ENCODE assay signal across 38 cellular contexts in the genomic region with DNA sequence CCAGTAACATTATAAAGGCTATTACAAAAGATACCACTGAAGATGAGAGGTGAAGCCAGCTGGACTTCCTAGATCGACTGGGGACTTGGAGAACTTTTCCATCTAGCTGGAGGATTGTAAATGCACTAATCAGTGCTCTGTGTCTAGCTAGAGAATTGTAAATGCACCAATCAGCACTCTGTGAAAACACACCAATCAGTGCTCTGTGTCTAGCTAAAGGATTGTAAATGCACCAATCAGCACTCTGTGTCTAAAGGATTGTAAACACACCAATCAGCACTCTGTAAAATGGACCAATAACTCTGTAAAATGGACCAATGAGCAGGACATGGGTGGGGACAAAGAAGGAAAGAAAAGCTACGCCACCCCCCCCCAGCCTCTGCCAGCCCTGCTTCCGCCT. TPM values are rescaled to one million over a fixed set of nuclear protein-coding genes. Genes with fewer than 3 reads are reported as not detected.
"Had no signal": no experiment of that assay in that cellular context is flagged by ENCODE, and none has a peak within 500 bp of the region (broad histone marks: within the 10 kb centered on the region; RNA-seq: fewer than 3 reads in every experiment).

No MANE protein-coding gene starts in this region.

- H3K36me3 Mint-ChIP-seq: activated CD8-positive, alpha-beta memory T cell treated with anti-CD3 and anti-CD28 coated beads, Interleukin-2, amount 10 ng/mL, durations not matched to agents 7 days and 5 days; activated naive CD8-positive, alpha-beta T cell treated with anti-CD3 and anti-CD28 coated beads for 36 hours had no signal

- H3K27ac ChIP-seq: adrenal gland, body of pancreas, brain microvascular endothelial cell, breast epithelium, VCaP had no signal

- H3K27me3 ChIP-seq: adrenal gland, body of pancreas, brain microvascular endothelial cell, breast epithelium had no signal

- H3K36me3 ChIP-seq: adrenal gland, brain microvascular endothelial cell, breast epithelium had no signal

- H3K4me1 ChIP-seq: adrenal gland, body of pancreas, breast epithelium had no signal

- DNase-seq: activated CD4-positive, alpha-beta memory T cell treated with anti-CD3 and anti-CD28 coated beads, Interleukin-2, amount 10 ng/mL, durations not matched to agents 7 days and 5 days; activated CD4-positive, alpha-beta T cell treated with anti-CD3 and anti-CD28 coated beads for 1 hour; activated CD4-positive, alpha-beta T cell treated with anti-CD3 and anti-CD28 coated beads for 36 hours; activated CD4-positive, alpha-beta T cell treated with anti-CD3 and anti-CD28 coated beads for 48 hours; activated CD4-positive, alpha-beta T cell treated with anti-CD3 and anti-CD28 coated beads, Interleukin-2, amount 10 ng/mL, durations not matched to agents 7 days and 5 days; activated CD4-positive, alpha-beta T cell treated with anti-CD3 and anti-CD28 coated beads, Interleukin-2, amount 50 U/mL, for 48 hours; activated CD4-positive, CD25-positive, alpha-beta regulatory T cell; activated CD8-positive, alpha-beta memory T cell treated with anti-CD3 and anti-CD28 coated beads for 24 hours; activated CD8-positive, alpha-beta memory T cell treated with anti-CD3 and anti-CD28 coated beads, Interleukin-2, amount 10 ng/mL, durations not matched to agents 7 days and 5 days; activated CD8-positive, alpha-beta T cell treated with anti-CD3 and anti-CD28 coated beads, Interleukin-2, amount 10 ng/mL, durations not matched to agents 7 days and 5 days; activated effector memory CD4-positive, alpha-beta T cell treated with anti-CD3 and anti-CD28 coated beads, Interleukin-2, amount 50 U/mL, for 16 hours; activated gamma-delta T cell treated with Interleukin-2 at 50 U/mL for 16 hours; activated naive CD4-positive, alpha-beta T cell; activated naive CD4-positive, alpha-beta T cell treated with anti-CD3 and anti-CD28 coated beads for 36 hours; activated naive CD8-positive, alpha-beta T cell treated with anti-CD3 and anti-CD28 coated beads for 36 hours; activated T-cell treated with anti-CD3 and anti-CD28 coated beads for 4 hours; activated T-cell treated with anti-CD3 and anti-CD28 coated beads, Interleukin-2, amount 50 U/mL, for 1 hour; activated T-cell treated with anti-CD3 and anti-CD28 coated beads, Interleukin-2, amount 50 U/mL, for 4 hours; activated T-cell treated with anti-CD3 and anti-CD28 coated beads, Interleukin-2, amount 50 U/mL, for 72 hours; adrenal gland; amniotic stem cell; aorta; body of pancreas; brain microvascular endothelial cell; central memory CD4-positive, alpha-beta T cell; T-helper 1 cell; T-helper 2 cell; T-helper 9 cell had no signal

- FAIRE-seq: astrocyte, TTC549 had no signal

- H3K4me3 ChIP-seq: adrenal gland, body of pancreas, breast epithelium had no signal

- ATAC-seq: activated CD4-positive, CD25-positive, alpha-beta regulatory T cell treated with anti-CD3 and anti-CD28 coated beads, Interleukin-2, amount 50 U/mL, for 24 hours; activated CD8-positive, alpha-beta memory T cell treated with anti-CD3 and anti-CD28 coated beads, Interleukin-2, amount 10 ng/mL, durations not matched to agents 7 days and 5 days; activated CD8-positive, alpha-beta T cell treated with anti-CD3 and anti-CD28 coated beads, Interleukin-2, amount 10 ng/mL, durations not matched to agents 7 days and 5 days; activated naive CD4-positive, alpha-beta T cell treated with anti-CD3 and anti-CD28 coated beads, Interleukin-2, amount 50 U/mL, for 72 hours; activated T-cell treated with anti-CD3 and anti-CD28 coated beads, Interleukin-2, amount 50 U/mL, for 4 hours; activated T-cell treated with anti-CD3 and anti-CD28 coated beads, Interleukin-2, amount 50 U/mL, for 72 hours; activated T-helper 17 cell treated with anti-CD3 and anti-CD28 coated beads, Interleukin-2, amount 50 U/mL, for 72 hours; body of pancreas had no signal

- H3K27ac Mint-ChIP-seq: activated CD4-positive, alpha-beta memory T cell treated with anti-CD3 and anti-CD28 coated beads, Interleukin-2, amount 10 ng/mL, durations not matched to agents 7 days and 5 days; activated CD4-positive, alpha-beta T cell treated with anti-CD3 and anti-CD28 coated beads for 36 hours; activated CD4-positive, alpha-beta T cell treated with anti-CD3 and anti-CD28 coated beads, Interleukin-2, amount 10 ng/mL, durations not matched to agents 7 days and 5 days; activated CD8-positive, alpha-beta memory T cell treated with anti-CD3 and anti-CD28 coated beads, Interleukin-2, amount 10 ng/mL, durations not matched to agents 7 days and 5 days; activated CD8-positive, alpha-beta T cell treated with anti-CD3 and anti-CD28 coated beads, Interleukin-2, amount 10 ng/mL, durations not matched to agents 7 days and 5 days; activated naive CD4-positive, alpha-beta T cell treated with anti-CD3 and anti-CD28 coated beads for 36 hours; activated naive CD8-positive, alpha-beta T cell treated with anti-CD3 and anti-CD28 coated beads for 36 hours; activated T-cell treated with anti-CD3 and anti-CD28 coated beads, Interleukin-2, amount 50 U/mL, for 72 hours; activated T-helper 1 cell treated with anti-CD3 and anti-CD28 coated beads, Interleukin-12 subunit alpha, Interleukin-12 subunit beta, Interleukin-2, Interleukin-4 antibody, amounts not matched to agents 30 ng/mL and 10 ng/mL and 1 ng/mL, durations not matched to agents 14 hours and 24 hours and 36 hours; activated T-helper 17 cell treated with anti-CD3 and anti-CD28 coated beads, Interleukin-2, amount 50 U/mL, for 72 hours; T-helper 1 cell treated with Interleukin-12 subunit alpha and Interleukin-12 subunit beta and Interleukin-4 antibody, amounts not matched to agents 30 μg/mL and 1 μg/mL, for 36 hours; T-helper 2 cell treated with Interferon-gamma antibody and Interleukin-4, amounts not matched to agents 5 μg/mL and 100 μg/mL, for 36 hours had no signal

- H3K9me3 Mint-ChIP-seq: activated naive CD4-positive, alpha-beta T cell treated with anti-CD3 and anti-CD28 coated beads for 36 hours; activated T-cell treated with anti-CD3 and anti-CD28 coated beads, Interleukin-2, amount 50 U/mL, for 4 hours; activated T-helper 17 cell treated with anti-CD3 and anti-CD28 coated beads, Interleukin-2, amount 50 U/mL, for 72 hours; T-helper 2 cell treated with Interferon-gamma antibody and Interleukin-4, amounts not matched to agents 5 μg/mL and 100 μg/mL, for 36 hours had no signal

- H3K4me1 Mint-ChIP-seq: activated CD4-positive, alpha-beta memory T cell treated with anti-CD3 and anti-CD28 coated beads, Interleukin-2, amount 10 ng/mL, durations not matched to agents 7 days and 5 days; activated CD4-positive, alpha-beta T cell treated with anti-CD3 and anti-CD28 coated beads for 36 hours; activated naive CD8-positive, alpha-beta T cell treated with anti-CD3 and anti-CD28 coated beads for 36 hours; activated T-helper 17 cell treated with anti-CD3 and anti-CD28 coated beads, Interleukin-2, amount 50 U/mL, for 72 hours had no signal

- H3K4me3 Mint-ChIP-seq: activated CD4-positive, alpha-beta memory T cell treated with anti-CD3 and anti-CD28 coated beads, Interleukin-2, amount 10 ng/mL, durations not matched to agents 7 days and 5 days; activated CD4-positive, alpha-beta T cell treated with anti-CD3 and anti-CD28 coated beads for 36 hours; activated CD4-positive, alpha-beta T cell treated with anti-CD3 and anti-CD28 coated beads, Interleukin-2, amount 10 ng/mL, durations not matched to agents 7 days and 5 days; activated CD8-positive, alpha-beta memory T cell treated with anti-CD3 and anti-CD28 coated beads, Interleukin-2, amount 10 ng/mL, durations not matched to agents 7 days and 5 days; activated CD8-positive, alpha-beta T cell treated with anti-CD3 and anti-CD28 coated beads, Interleukin-2, amount 10 ng/mL, durations not matched to agents 7 days and 5 days; activated naive CD4-positive, alpha-beta T cell treated with anti-CD3 and anti-CD28 coated beads for 36 hours; activated naive CD8-positive, alpha-beta T cell treated with anti-CD3 and anti-CD28 coated beads for 36 hours; activated T-cell treated with anti-CD3 and anti-CD28 coated beads, Interleukin-2, amount 50 U/mL, for 4 hours; activated T-cell treated with anti-CD3 and anti-CD28 coated beads, Interleukin-2, amount 50 U/mL, for 72 hours; activated T-helper 1 cell treated with anti-CD3 and anti-CD28 coated beads, Interleukin-12 subunit alpha, Interleukin-12 subunit beta, Interleukin-2, Interleukin-4 antibody, amounts not matched to agents 30 ng/mL and 10 ng/mL and 1 ng/mL, durations not matched to agents 14 hours and 24 hours and 36 hours; activated T-helper 17 cell treated with anti-CD3 and anti-CD28 coated beads, Interleukin-2, amount 50 U/mL, for 72 hours; T-helper 1 cell treated with Interleukin-12 subunit alpha and Interleukin-12 subunit beta and Interleukin-4 antibody, amounts not matched to agents 30 μg/mL and 1 μg/mL, for 36 hours; T-helper 2 cell treated with Interferon-gamma antibody and Interleukin-4, amounts not matched to agents 5 μg/mL and 100 μg/mL, for 36 hours had no signal

- H3K9me3 ChIP-seq: adrenal gland, body of pancreas, breast epithelium had no signal

- H3K27me3 Mint-ChIP-seq: activated CD4-positive, alpha-beta T cell treated with anti-CD3 and anti-CD28 coated beads for 36 hours; activated naive CD8-positive, alpha-beta T cell treated with anti-CD3 and anti-CD28 coated beads for 36 hours; activated T-helper 17 cell treated with anti-CD3 and anti-CD28 coated beads, Interleukin-2, amount 50 U/mL, for 72 hours had no signal

RNA-seq across cellular contexts. Expression of gene PACSIN1, which starts 26.4 kb away (rescaled TPM):
- total RNA-seq: activated T-helper 1 cell treated with anti-CD3 and anti-CD28 coated beads, Interleukin-12 subunit alpha, Interleukin-12 subunit beta, Interleukin-2, Interleukin-4 antibody, amounts not matched to agents 30 ng/mL and 10 ng/mL and 1 ng/mL, durations not matched to agents 14 hours and 24 hours and 36 hours had no signal
